Comparison of ENCODE assay signal across 26 cellular contexts in genomic region chr7:55214707-55215106, GRCh38.
DNase-seq lines count a peak whose midpoint lies in the region; ATAC-seq and TF ChIP-seq lines count a peak whose summit lies in the region.
"Had no signal": no experiment of that assay in that cellular context is flagged by ENCODE, and none has a peak within 500 bp of the region (broad histone marks: within the 10 kb centered on the region; RNA-seq: fewer than 3 reads in every experiment).

No MANE protein-coding gene starts in this region.

- no peaks in the 10 kb centered on the region for H3K9me3 Mint-ChIP-seq in activated CD4-positive, alpha-beta T cell treated with anti-CD3 and anti-CD28 coated beads for 36 hours (ENCODE audit: low read depth)
- H3K9me3 Mint-ChIP-seq: activated CD4-positive, alpha-beta memory T cell treated with anti-CD3 and anti-CD28 coated beads for 36 hours; CD4-positive, CD25-positive, alpha-beta regulatory T cell; natural killer cell treated with Interleukin-12 subunit alpha and Interleukin-12 subunit beta and Interleukin-15 and Interleukin-18, amount 100 ng/mL, for 72 hours had no signal

- no peak overlapping the region for H4K8ac ChIP-seq in mesenchymal stem cell (ENCODE audit: low read length)

- peaks cover 8% of the 10 kb centered on the region for H3K4me1 ChIP-seq in Panc1 (ENCODE audit: control insufficient read depth, insufficient read depth, low read length)
- H3K4me1 ChIP-seq in esophagus muscularis mucosa: peaks cover 0 to 36% (median 31%) of the 10 kb centered on the region in 4 donors
- H3K4me1 ChIP-seq in mesenchymal stem cell (ENCODE audit: control insufficient read depth, insufficient read depth, low read depth, low read length): peaks cover 3% of the 10 kb centered on the region
- H3K4me1 ChIP-seq: ascending aorta, gastrocnemius medialis, pancreas, right atrium auricular region had no signal

- CTCF ChIA-PET in Panc1 (lab: Charles Lee): no interaction called here
- CTCF ChIA-PET in activated CD4-positive, alpha-beta T cell treated with anti-CD3 and anti-CD28 coated beads for 36 hours (lab: Charles Lee): no interaction called here

- H3K27me3 ChIP-seq in Panc1 (ENCODE audit: control insufficient read depth, insufficient read depth, low read length) (no peaks in the 10 kb centered on the region), esophagus muscularis mucosa (peaks cover 0 to 3% (median 0%) of the 10 kb centered on the region in 4 donors), mesenchymal stem cell (ENCODE audit: control insufficient read depth in 1 of 2, insufficient read depth in 1 of 2, low read length in 2 of 2) (no peaks in the 10 kb centered on the region)
- H3K27me3 ChIP-seq: ascending aorta, gastrocnemius medialis, pancreas, right atrium auricular region had no signal

- no peak overlapping the region for H2BK120ac ChIP-seq in mesenchymal stem cell (ENCODE audit: low read depth, low read length)

- no peak overlapping the region for H3K4ac ChIP-seq in mesenchymal stem cell (ENCODE audit: low read depth in 1 of 2, low read length in 2 of 2)

- no peaks in the 10 kb centered on the region for H3K36me3 Mint-ChIP-seq in activated CD4-positive, alpha-beta T cell treated with anti-CD3 and anti-CD28 coated beads for 36 hours (ENCODE audit: low read depth)
- H3K36me3 Mint-ChIP-seq: activated CD4-positive, alpha-beta memory T cell treated with anti-CD3 and anti-CD28 coated beads for 36 hours; activated naive CD8-positive, alpha-beta T cell; CD4-positive, CD25-positive, alpha-beta regulatory T cell; natural killer cell treated with Interleukin-12 subunit alpha and Interleukin-12 subunit beta and Interleukin-15 and Interleukin-18, amount 100 ng/mL, for 72 hours had no signal

- H3K27ac ChIP-seq in Panc1 (ENCODE audit: low read length): no peak overlapping the region
- H3K27ac ChIP-seq in esophagus muscularis mucosa (replicated peaks in 1 of 4): no peak overlapping the region
- H3K27ac ChIP-seq in mesenchymal stem cell (ENCODE audit: low read length, poor library complexity, severe bottlenecking): no peak overlapping the region
- H3K27ac ChIP-seq: ascending aorta, gastrocnemius medialis, pancreas, right atrium auricular region, thoracic aorta had no signal

- H3K9me3 ChIP-seq in Panc1 (ENCODE audit: control insufficient read depth, insufficient read depth, low read depth, low read length): no peaks in the 10 kb centered on the region
- no peaks in the 10 kb centered on the region for H3K9me3 ChIP-seq in esophagus muscularis mucosa
- no peaks in the 10 kb centered on the region for H3K9me3 ChIP-seq in mesenchymal stem cell (ENCODE audit: control insufficient read depth, low read length)
- H3K9me3 ChIP-seq: ascending aorta, gastrocnemius medialis, pancreas, right atrium auricular region, thoracic aorta had no signal

- H3K79me1 ChIP-seq in mesenchymal stem cell (replicated peaks; ENCODE audit: low read length, poor library complexity, severe bottlenecking): peaks cover 1% of the 10 kb centered on the region

- TF ChIP-seq CTCF in AG10803 (conservative IDR thresholded peaks at IDR 0.05; ENCODE audit: low read length) (no peak), Panc1 (IDR thresholded peaks at IDR 0.05) (no peak), esophagus muscularis mucosa (IDR thresholded peaks at IDR 0.05) (no peak)

- no peak overlapping the region for H4K91ac ChIP-seq in mesenchymal stem cell (ENCODE audit: low read length)

- no peak overlapping the region for H3K27ac Mint-ChIP-seq in activated CD4-positive, alpha-beta T cell treated with anti-CD3 and anti-CD28 coated beads for 36 hours
- H3K27ac Mint-ChIP-seq: activated CD4-positive, alpha-beta memory T cell treated with anti-CD3 and anti-CD28 coated beads for 36 hours; activated naive CD8-positive, alpha-beta T cell; CD4-positive, CD25-positive, alpha-beta regulatory T cell; H9; natural killer cell treated with Interleukin-12 subunit alpha and Interleukin-12 subunit beta and Interleukin-15 and Interleukin-18, amount 100 ng/mL, for 72 hours had no signal

- no peak overlapping the region for H2BK12ac ChIP-seq in mesenchymal stem cell (ENCODE audit: low read length in 2 of 2)

- H3K27me3 Mint-ChIP-seq in activated CD4-positive, alpha-beta T cell treated with anti-CD3 and anti-CD28 coated beads for 36 hours: peaks cover 8% of the 10 kb centered on the region
- H3K27me3 Mint-ChIP-seq: CD4-positive, CD25-positive, alpha-beta regulatory T cell had no signal

- H3K9ac ChIP-seq in mesenchymal stem cell (ENCODE audit: low read length): no peak overlapping the region

- TF ChIP-seq POLR2A in esophagus muscularis mucosa (IDR thresholded peaks at IDR 0.05; ENCODE audit: low read depth): no peak

- no peak for TF ChIP-seq EP300 in esophagus muscularis mucosa (IDR thresholded peaks at IDR 0.05)

- H3K14ac ChIP-seq in mesenchymal stem cell (ENCODE audit: low read length in 2 of 2): no peak overlapping the region

- POLR2A ChIA-PET in Panc1 (lab: Charles Lee): no interaction called here
- POLR2A ChIA-PET in activated CD4-positive, alpha-beta T cell treated with anti-CD3 and anti-CD28 coated beads for 36 hours (lab: Charles Lee): no interaction called here

- H3K4me3 Mint-ChIP-seq in activated CD4-positive, alpha-beta T cell treated with anti-CD3 and anti-CD28 coated beads for 36 hours: no peak overlapping the region
- H3K4me3 Mint-ChIP-seq: activated CD4-positive, alpha-beta memory T cell treated with anti-CD3 and anti-CD28 coated beads for 36 hours; activated naive CD8-positive, alpha-beta T cell; CD4-positive, CD25-positive, alpha-beta regulatory T cell; H9; natural killer cell treated with Interleukin-12 subunit alpha and Interleukin-12 subunit beta and Interleukin-15 and Interleukin-18, amount 100 ng/mL, for 72 hours had no signal

- H2AK5ac ChIP-seq in mesenchymal stem cell (ENCODE audit: low read length, severe bottlenecking): no peak overlapping the region

- no peak overlapping the region for H3K23ac ChIP-seq in mesenchymal stem cell (ENCODE audit: low read length in 2 of 2)

- no peak overlapping the region for H2AFZ ChIP-seq in mesenchymal stem cell (ENCODE audit: low read depth, low read length)

- no peak overlapping the region for H3K18ac ChIP-seq in mesenchymal stem cell (ENCODE audit: low read depth in 1 of 2, low read length in 2 of 2)

- H3K4me3 ChIP-seq in AG10803 (ENCODE audit: low read length) (no peak overlapping the region), Panc1 (ENCODE audit: low read depth in 2 of 2, low read length in 2 of 2) (no peak overlapping the region), esophagus muscularis mucosa (no peak overlapping the region), mesenchymal stem cell (ENCODE audit: insufficient read depth in 1 of 2, low read depth in 1 of 2, low read length in 2 of 2) (no peak overlapping the region)
- H3K4me3 ChIP-seq: ascending aorta, gastrocnemius medialis, pancreas, right atrium auricular region, thoracic aorta had no signal

- no TSS peak for BruUV-seq in Panc1 (replicated peaks; lab: Mats Ljungman, UMichigan)

- intact Hi-C loops in Panc1 (cut with micrococcal nuclease; ENCODE audit: unreplicated experiment) (no loop called here), esophagus muscularis mucosa (cut with DNase I) (no loop called here)
- intact Hi-C loops in activated CD4-positive, alpha-beta T cell treated with anti-CD3 and anti-CD28 coated beads for 36 hours (cut with DNase I, micrococcal nuclease): no loop called here

- in situ Hi-C loops in Panc1 (cut with HindIII; ENCODE audit: low pct_unique_long_range_greater_than_20kb, low sequenced_read_pairs): no loop called here

- H2BK15ac ChIP-seq in mesenchymal stem cell (ENCODE audit: low read depth, poor library complexity, severe bottlenecking): no peak overlapping the region

- H2BK5ac ChIP-seq in mesenchymal stem cell (ENCODE audit: low read depth, low read length, poor library complexity, severe bottlenecking): no peak overlapping the region

- WGBS in esophagus muscularis mucosa: 75% methylated on average over 5 of the region's 5 CpGs
- 90% methylated on average over 5 of the region's 5 CpGs for WGBS in mesenchymal stem cell

- no peaks in the 10 kb centered on the region for H3K36me3 ChIP-seq in Panc1 (ENCODE audit: control insufficient read depth, insufficient read depth, low read length)
- no peaks in the 10 kb centered on the region for H3K36me3 ChIP-seq in esophagus muscularis mucosa
- peaks cover 6 to 24% of the 10 kb centered on the region in 2 experiments for H3K36me3 ChIP-seq in mesenchymal stem cell (ENCODE audit: control insufficient read depth in 1 of 2, insufficient read depth in 2 of 2, low read depth in 1 of 2, low read length in 2 of 2)
- H3K36me3 ChIP-seq: ascending aorta, gastrocnemius medialis, pancreas, right atrium auricular region, thoracic aorta had no signal

- no peaks in the 10 kb centered on the region for H3K4me1 Mint-ChIP-seq in activated CD4-positive, alpha-beta T cell treated with anti-CD3 and anti-CD28 coated beads for 36 hours
- H3K4me1 Mint-ChIP-seq: CD4-positive, CD25-positive, alpha-beta regulatory T cell had no signal

- DNase-seq in AG10803 (ENCODE audit: low read depth) (peak; percentile 27), Panc1 (ENCODE audit: low read depth, low spot score) (no peak), esophagus muscularis mucosa (ENCODE audit: extremely low spot score) (peak; percentile 86), mesenchymal stem cell (peak; percentile 18)
- DNase-seq in activated CD4-positive, alpha-beta T cell treated with anti-CD3 and anti-CD28 coated beads for 36 hours: no peak
- DNase-seq: activated CD4-positive, alpha-beta memory T cell treated with anti-CD3 and anti-CD28 coated beads for 36 hours; CD4-positive, CD25-positive, alpha-beta regulatory T cell; DMS 273 treated with DMSO at 0.1 percent for 48 hours; gastrocnemius medialis; H9; hypothalamus; NCI-H2081; NCI-H226; OCI-M1; pancreas; Right ventricle myocardium superior; stimulated activated naive CD8-positive, alpha-beta T cell treated with anti-CD3 and anti-CD28 coated beads, Interleukin-15, Interleukin-2, amounts not matched to agents 100 U/mL and 50 U/mL, for 24 hours; SW 1271 had no signal

- no peak overlapping the region for H3K4me2 ChIP-seq in mesenchymal stem cell (ENCODE audit: low read length, poor library complexity, severe bottlenecking)

- ATAC-seq in Panc1: 0 out of 2 replicates have a peak, but pooled peaks have one; percentile 20
- no peak for ATAC-seq in HG02973 (IDR thresholded peaks at IDR 0.05; ENCODE audit: unreplicated experiment)
- ATAC-seq in GM21447 (IDR thresholded peaks at IDR 0.05; ENCODE audit: unreplicated experiment): no peak
- ATAC-seq in GM18517 (IDR thresholded peaks at IDR 0.05; ENCODE audit: unreplicated experiment): no peak
- no peak for ATAC-seq in activated CD4-positive, alpha-beta T cell treated with anti-CD3 and anti-CD28 coated beads for 36 hours
- ATAC-seq: pancreas; stimulated activated naive CD8-positive, alpha-beta T cell treated with anti-CD3 and anti-CD28 coated beads, Interleukin-15, Interleukin-2, amounts not matched to agents 100 U/mL and 50 U/mL, for 24 hours had no signal

Comparison
In these comparisons a context has a peak if more than half of its experiments do, and no peak if none do; other contexts are left out.
1. DNase-seq: peak in AG10803 (single experiment), esophagus muscularis mucosa (single experiment) and mesenchymal stem cell (single experiment); none in Panc1 (single experiment) and activated CD4-positive, alpha-beta T cell treated with anti-CD3 and anti-CD28 coated beads for 36 hours (single experiment).